In the genomic region with DNA sequence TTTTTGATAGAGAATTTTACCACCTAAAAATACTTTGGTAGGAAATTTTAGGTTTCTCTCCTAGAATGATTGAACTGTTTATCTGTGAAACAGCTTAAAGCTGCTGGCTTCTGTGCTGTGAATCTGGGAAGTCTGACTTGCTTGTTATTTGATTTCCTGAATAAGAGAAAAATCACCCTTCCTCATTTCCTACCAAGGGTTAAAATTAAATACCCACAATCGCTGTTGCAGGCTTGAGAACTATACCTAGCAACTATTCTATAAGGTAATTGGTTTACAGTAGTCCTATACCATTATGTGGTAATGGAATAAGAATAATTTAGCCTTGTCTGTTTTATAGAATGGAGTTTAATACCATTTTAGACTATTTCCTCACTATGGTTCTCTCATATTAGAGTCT, we compare ENCODE assay signal across 16 cellular contexts.
DNase-seq lines count a peak whose midpoint lies in the region; ATAC-seq and TF ChIP-seq lines count a peak whose summit lies in the region.
"Had no signal": no experiment of that assay in that cellular context is flagged by ENCODE, and none has a peak within 500 bp of the region (broad histone marks: within the 10 kb centered on the region; RNA-seq: fewer than 3 reads in every experiment).

No MANE protein-coding gene starts in this region.

- peak overlapping the region; percentile 88 to 99 (median 96) for H3K4me2 ChIP-seq in BLaER1 treated with 17β-estradiol and CSF1 and Interleukin-3, amounts not matched to agents 10 nM and 100 nM
- H3K4me2 ChIP-seq in neuronal stem cell (ENCODE audit: insufficient read depth, low read length, poor library complexity, severe bottlenecking), result no peak overlapping the region

- H3K27me3 Mint-ChIP-seq in stimulated activated naive CD8-positive, alpha-beta T cell treated with anti-CD3 and anti-CD28 coated beads, Interleukin-15, amount 100 ng/mL, for 72 hours, result no peaks in the 10 kb centered on the region
- H3K27me3 Mint-ChIP-seq: dendritic cell treated with granulocyte-macrophage colony-stimulating factor and Interleukin-4, amounts not matched to agents 40 ng/mL and 50 ng/mL, for 4 days had no signal

- no peak overlapping the region for H2BK15ac ChIP-seq in neuronal stem cell (ENCODE audit: low read length)

- peak overlapping the region; percentile 69 for H2AFZ ChIP-seq in neuronal stem cell (ENCODE audit: low read length)

- TF ChIP-seq CTCF in Peyer's patch (IDR thresholded peaks at IDR 0.05) (no peak), testis (IDR thresholded peaks at IDR 0.05) (no peak)

- intact Hi-C loops in testis (cut with DNase I; ENCODE audit: low total_unique reads), result no loop called here

- H3K4me3 ChIP-seq in BLaER1 treated with 17β-estradiol and CSF1 and Interleukin-3, amounts not matched to agents 10 nM and 100 nM, result peak overlapping the region; percentile 54 to 72 (median 66); a peak in 19 of 20 replicates
- H3K4me3 ChIP-seq in MG63 (peak overlapping the region; percentile 61), duodenal mucosa (ENCODE audit: low read depth in 1 of 2, low read length in 2 of 2) (peak overlapping the region; percentile 89 to 90), neuronal stem cell (ENCODE audit: low read length in 2 of 2) (peak overlapping the region in 1 of 2 donors; percentile 52), Peyer's patch (peak overlapping the region in 2 of 4 donors; percentile 57), testis (no peak overlapping the region)

- no peak overlapping the region for H2AK5ac ChIP-seq in neuronal stem cell (ENCODE audit: low read depth, low read length)

- H3K9me3 ChIP-seq in BLaER1 treated with 17β-estradiol and CSF1 and Interleukin-3, amounts not matched to agents 10 nM and 100 nM (replicated peaks in 1 of 11), result no peaks in the 10 kb centered on the region
- H3K9me3 ChIP-seq in MG63 (no peaks in the 10 kb centered on the region), duodenal mucosa (ENCODE audit: control insufficient read depth in 1 of 2, low read length in 2 of 2) (no peaks in the 10 kb centered on the region), neuronal stem cell (replicated peaks in 1 of 2; ENCODE audit: control insufficient read depth in 2 of 2, insufficient read depth in 1 of 2, low read depth in 1 of 2, low read length in 2 of 2) (no peaks in the 10 kb centered on the region), Peyer's patch (no peaks in the 10 kb centered on the region), testis (no peaks in the 10 kb centered on the region)
- H3K9me3 ChIP-seq: tibial nerve had no signal

- H3K79me1 ChIP-seq in neuronal stem cell (ENCODE audit: low read depth, low read length), result no peaks in the 10 kb centered on the region

- no peak for ATAC-seq in stimulated activated naive CD8-positive, alpha-beta T cell treated with anti-CD3 and anti-CD28 coated beads, Interleukin-15, amount 100 ng/mL, for 72 hours
- ATAC-seq: Panc1 had no signal

- no peak overlapping the region for H3K23ac ChIP-seq in neuronal stem cell (ENCODE audit: low read depth, low read length, poor library complexity)

- no peaks in the 10 kb centered on the region for H3K36me3 ChIP-seq in BLaER1 treated with 17β-estradiol and CSF1 and Interleukin-3, amounts not matched to agents 10 nM and 100 nM
- H3K36me3 ChIP-seq in MG63, result no peaks in the 10 kb centered on the region
- H3K36me3 ChIP-seq in duodenal mucosa (ENCODE audit: control insufficient read depth in 1 of 2, insufficient read depth in 2 of 2, low read length in 2 of 2), result no peaks in the 10 kb centered on the region
- H3K36me3 ChIP-seq in neuronal stem cell (replicated peaks in 1 of 2; ENCODE audit: control insufficient read depth in 2 of 2, insufficient read depth in 2 of 2, low read length in 2 of 2), result no peaks in the 10 kb centered on the region
- no peaks in the 10 kb centered on the region for H3K36me3 ChIP-seq in Peyer's patch
- H3K36me3 ChIP-seq in testis (ENCODE audit: low read depth, missing control alignments), result no peaks in the 10 kb centered on the region
- H3K36me3 ChIP-seq: tibial nerve had no signal

- no peak overlapping the region for H3K14ac ChIP-seq in neuronal stem cell (ENCODE audit: low read length)

- H2BK5ac ChIP-seq in neuronal stem cell (ENCODE audit: low read length), result no peak overlapping the region

- H3K4ac ChIP-seq in neuronal stem cell (ENCODE audit: low read length), result no peak overlapping the region

- H3K27me3 ChIP-seq in BLaER1 treated with 17β-estradiol and CSF1 and Interleukin-3, amounts not matched to agents 10 nM and 100 nM, result no peaks in the 10 kb centered on the region
- H3K27me3 ChIP-seq in MG63, result no peaks in the 10 kb centered on the region
- no peaks in the 10 kb centered on the region for H3K27me3 ChIP-seq in duodenal mucosa (ENCODE audit: control insufficient read depth in 1 of 2, insufficient read depth in 2 of 2, low read length in 2 of 2)
- peaks cover 0 to 2% (median 0%) of the 10 kb centered on the region in 3 experiments for H3K27me3 ChIP-seq in neuronal stem cell (ENCODE audit: control insufficient read depth in 3 of 3, insufficient read depth in 3 of 3, low read depth in 1 of 3, low read length in 3 of 3)
- no peaks in the 10 kb centered on the region for H3K27me3 ChIP-seq in Peyer's patch
- H3K27me3 ChIP-seq in testis, result no peaks in the 10 kb centered on the region
- H3K27me3 ChIP-seq: tibial nerve had no signal

- no peaks in the 10 kb centered on the region; a peak in 1 of 22 replicates for H4K20me1 ChIP-seq in BLaER1 treated with 17β-estradiol and CSF1 and Interleukin-3, amounts not matched to agents 10 nM and 100 nM

- no peak overlapping the region for H4K91ac ChIP-seq in neuronal stem cell (ENCODE audit: low read depth, low read length, poor library complexity)

- H3K4me3 Mint-ChIP-seq in stimulated activated naive CD8-positive, alpha-beta T cell treated with anti-CD3 and anti-CD28 coated beads, Interleukin-15, amount 100 ng/mL, for 72 hours, result no peak overlapping the region
- H3K4me3 Mint-ChIP-seq: activated T-cell treated with anti-CD3 and anti-CD28 coated beads, Interleukin-2, amount 50 U/mL, for 4 hours; dendritic cell treated with granulocyte-macrophage colony-stimulating factor and Interleukin-4, amounts not matched to agents 40 ng/mL and 50 ng/mL, for 4 days; HFFc6 had no signal

- H2BK12ac ChIP-seq in neuronal stem cell (ENCODE audit: low read length), result no peak overlapping the region

- WGBS in neuronal stem cell (ENCODE audit: extremely low coverage in 2 of 2, insufficient read length in 2 of 2, insufficient replicate concordance in 1 of 2), 2 donors, result no CpG with 5 or more reads among the region's 1 CpG
- WGBS in testis, 2 donors, result 25 to 50% methylated on average over 1 of the region's 1 CpG

- H3K4me1 Mint-ChIP-seq in stimulated activated naive CD8-positive, alpha-beta T cell treated with anti-CD3 and anti-CD28 coated beads, Interleukin-15, amount 100 ng/mL, for 72 hours, result peaks cover 12% of the 10 kb centered on the region

- peaks cover 18 to 62% (median 43%) of the 10 kb centered on the region in 10 experiments for H3K4me1 ChIP-seq in BLaER1 treated with 17β-estradiol and CSF1 and Interleukin-3, amounts not matched to agents 10 nM and 100 nM
- H3K4me1 ChIP-seq in duodenal mucosa (ENCODE audit: control insufficient read depth in 1 of 2, insufficient read depth in 2 of 2, low read length in 2 of 2), result peaks cover 14 to 19% of the 10 kb centered on the region in 2 donors
- peaks cover 5 to 9% of the 10 kb centered on the region in 2 donors for H3K4me1 ChIP-seq in neuronal stem cell (ENCODE audit: control insufficient read depth in 2 of 2, insufficient read depth in 1 of 2, low read depth in 1 of 2, low read length in 2 of 2)
- peaks cover 0 to 10% (median 0%) of the 10 kb centered on the region in 4 donors for H3K4me1 ChIP-seq in Peyer's patch
- H3K4me1 ChIP-seq in testis, result peaks cover 4% of the 10 kb centered on the region

- H3K27ac Mint-ChIP-seq in stimulated activated naive CD8-positive, alpha-beta T cell treated with anti-CD3 and anti-CD28 coated beads, Interleukin-15, amount 100 ng/mL, for 72 hours, result no peak overlapping the region
- H3K27ac Mint-ChIP-seq: dendritic cell treated with granulocyte-macrophage colony-stimulating factor and Interleukin-4, amounts not matched to agents 40 ng/mL and 50 ng/mL, for 4 days; HFFc6 had no signal

- no peak for DNase-seq in MG63
- DNase-seq in neuronal stem cell (ENCODE audit: low spot score), result no peak
- no peak for DNase-seq in Peyer's patch
- no peak for DNase-seq in testis
- no peak for DNase-seq in stimulated activated naive CD8-positive, alpha-beta T cell treated with anti-CD3 and anti-CD28 coated beads, Interleukin-15, amount 100 ng/mL, for 72 hours
- no peak for DNase-seq in DMS53 (lab: John Stamatoyannopoulos, UW)
- DNase-seq: activated CD4-positive, alpha-beta T cell treated with anti-CD3 and anti-CD28 coated beads for 48 hours; activated T-cell treated with anti-CD3 and anti-CD28 coated beads, Interleukin-2, amount 50 U/mL, for 4 hours; DMS79; HFFc6; MV-4-11 had no signal

- no peaks in the 10 kb centered on the region for H3K9me3 Mint-ChIP-seq in stimulated activated naive CD8-positive, alpha-beta T cell treated with anti-CD3 and anti-CD28 coated beads, Interleukin-15, amount 100 ng/mL, for 72 hours
- H3K9me3 Mint-ChIP-seq: activated T-cell treated with anti-CD3 and anti-CD28 coated beads, Interleukin-2, amount 50 U/mL, for 4 hours; dendritic cell treated with granulocyte-macrophage colony-stimulating factor and Interleukin-4, amounts not matched to agents 40 ng/mL and 50 ng/mL, for 4 days; HFFc6 had no signal

- no peak overlapping the region for H3K18ac ChIP-seq in neuronal stem cell (ENCODE audit: low read length)

- no peak overlapping the region for H2BK120ac ChIP-seq in neuronal stem cell (ENCODE audit: low read depth, low read length)

- H3K27ac ChIP-seq in BLaER1 treated with 17β-estradiol and CSF1 and Interleukin-3, amounts not matched to agents 10 nM and 100 nM, result peak overlapping the region in 9 of 11 experiments; percentile 66 to 86 (median 75); a peak in 20 of 22 replicates
- no peak overlapping the region for H3K27ac ChIP-seq in duodenal mucosa (ENCODE audit: low read depth, low read length)
- H3K27ac ChIP-seq in neuronal stem cell (replicated peaks; ENCODE audit: low read length), result no peak overlapping the region
- H3K27ac ChIP-seq in Peyer's patch, result no peak overlapping the region
- no peak overlapping the region for H3K27ac ChIP-seq in testis

- TF ChIP-seq POLR2A in Peyer's patch (IDR thresholded peaks at IDR 0.05), result no peak
- no peak for TF ChIP-seq POLR2A in testis (IDR thresholded peaks at IDR 0.05)

- no peak overlapping the region for H4K8ac ChIP-seq in neuronal stem cell (ENCODE audit: low read depth, low read length)

- peak overlapping the region; percentile 71 to 87 (median 79); a peak in 19 of 22 replicates for H3K9ac ChIP-seq in BLaER1 treated with 17β-estradiol and CSF1 and Interleukin-3, amounts not matched to agents 10 nM and 100 nM
- peak overlapping the region in 1 of 2 donors; percentile 80 for H3K9ac ChIP-seq in duodenal mucosa (ENCODE audit: low read depth in 1 of 2, low read length in 2 of 2)
- H3K9ac ChIP-seq in neuronal stem cell (ENCODE audit: low read depth, low read length, poor library complexity), result no peak overlapping the region

Comparison
In these comparisons a context has a peak if more than half of its experiments do, and no peak if none do; other contexts are left out.
1. H3K27ac ChIP-seq: peak in BLaER1 treated with 17β-estradiol and CSF1 and Interleukin-3, amounts not matched to agents 10 nM and 100 nM (9 of 11); none in duodenal mucosa (single experiment), neuronal stem cell (single experiment), Peyer's patch (0 of 4) and testis (0 of 2).
2. H3K4me3 ChIP-seq: peak in BLaER1 treated with 17β-estradiol and CSF1 and Interleukin-3, amounts not matched to agents 10 nM and 100 nM (10 of 10), MG63 (single experiment) and duodenal mucosa (2 of 2); none in testis (0 of 2).